In genomic region chr7:27145167-27145883, GRCh38 we compare ENCODE assay signal across 1 cellular context.
TF ChIP-seq lines count a peak whose summit lies in the region.

No MANE protein-coding gene starts in this region.

TF ChIP-seq in HepG2, 621 proteins besides CTCF, POLR2A, EP300 and RAD21:
- TF ChIP-seq ZNF577 (CRISPR knock-in tag; IDR thresholded peaks at IDR 0.05; ENCODE audit: borderline replicate concordance, low read depth), result no peak
- no peak for TF ChIP-seq JUNB (CRISPR knock-in tag; IDR thresholded peaks at IDR 0.05; ENCODE audit: borderline replicate concordance)
